16 cellular contexts compared by ENCODE assay signal in the genomic region with DNA sequence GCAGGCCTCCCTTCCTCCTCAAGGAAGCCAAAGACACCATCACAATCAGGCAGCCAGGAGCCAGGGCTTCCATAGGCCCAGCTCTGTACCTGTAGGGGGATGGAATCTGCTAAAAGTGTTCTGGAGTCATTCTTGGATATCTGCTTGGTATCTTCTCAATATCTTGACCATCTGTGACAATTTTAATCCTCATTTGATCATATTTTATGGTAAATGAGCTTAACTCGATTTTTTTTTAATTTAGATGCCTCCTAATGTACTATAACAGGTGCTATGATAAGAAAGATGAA. TPM values are rescaled to one million over a fixed set of nuclear protein-coding genes. Genes with fewer than 3 reads are reported as not detected.
DNase-seq lines count a peak whose midpoint lies in the region; ATAC-seq and TF ChIP-seq lines count a peak whose summit lies in the region.
"Had no signal": no experiment of that assay in that cellular context is flagged by ENCODE, and none has a peak within 500 bp of the region (broad histone marks: within the 10 kb centered on the region; RNA-seq: fewer than 3 reads in every experiment).

No MANE protein-coding gene starts in this region.

- DNase-seq in esophagus squamous epithelium (lab: John Stamatoyannopoulos, UW), result no peak
- DNase-seq in gastrocnemius medialis, result no peak
- no peak for DNase-seq in chondrocyte (ENCODE audit: low spot score)
- DNase-seq in NCI-H1694 treated with DMSO at 0.1 percent for 48 hours (lab: John Stamatoyannopoulos, UW), result no peak
- DNase-seq: activated CD4-positive, alpha-beta T cell treated with anti-CD3 and anti-CD28 coated beads, Interleukin-2, amount 50 U/mL, for 4 hours; activated gamma-delta T cell; DMS 273 treated with DMSO at 0.1 percent for 48 hours; head of caudate nucleus; nephron progenitor cell; NK-92 treated with Interleukin-12 subunit alpha and Interleukin-12 subunit beta, amount 100 ng/mL, for 24 hours; SHP77 treated with DMSO at 0.1 percent for 48 hours; T-helper 9 cell had no signal

- TF ChIP-seq POLR2A in esophagus squamous epithelium (IDR thresholded peaks at IDR 0.05) (no peak), gastrocnemius medialis (IDR thresholded peaks at IDR 0.05) (no peak)

- H3K4me3 ChIP-seq in KMS-11 (IDR thresholded peaks at IDR 0.05; ENCODE audit: insufficient read depth, low read depth, low read length), result no peak overlapping the region
- H3K4me3 ChIP-seq in esophagus squamous epithelium, result peak overlapping the region in 1 of 4 donors; percentile 15
- no peak overlapping the region for H3K4me3 ChIP-seq in gastrocnemius medialis

- H3K4me3 Mint-ChIP-seq in chondrocyte (ENCODE audit: unreplicated experiment), result no peak overlapping the region

- H4K20me1 ChIP-seq in KMS-11 (ENCODE audit: insufficient read depth), result no peaks in the 10 kb centered on the region

- 50 to 57% methylated on average over 1 of the region's 1 CpG for WGBS in esophagus squamous epithelium, 2 donors

- H3K9me3 ChIP-seq in esophagus squamous epithelium, result no peaks in the 10 kb centered on the region
- H3K9me3 ChIP-seq in gastrocnemius medialis, result no peaks in the 10 kb centered on the region

- H3K36me3 Mint-ChIP-seq in chondrocyte (ENCODE audit: low read depth), result no peaks in the 10 kb centered on the region

- ATAC-seq in gastrocnemius medialis (no peak), GM19455 (IDR thresholded peaks at IDR 0.05; ENCODE audit: unreplicated experiment) (no peak), HG02885 (IDR thresholded peaks at IDR 0.05; ENCODE audit: poor library complexity, unreplicated experiment) (no peak)

- H3K4me1 ChIP-seq in KMS-11 (ENCODE audit: low read depth, poor library complexity, severe bottlenecking) (peaks cover 49% of the 10 kb centered on the region), esophagus squamous epithelium (peaks cover 7 to 54% (median 17%) of the 10 kb centered on the region in 3 donors), gastrocnemius medialis (peaks cover 29 to 33% of the 10 kb centered on the region in 2 donors)

- intact Hi-C loops in esophagus squamous epithelium (cut with DNase I), result no loop called here
- intact Hi-C loops in gastrocnemius medialis (cut with DNase I; ENCODE audit: low total_unique reads), result loop anchor here (10.0 kb wide), 1 partner anchor 282 kb away; a partner anchor contains a TSS

- H3K79me2 ChIP-seq in KMS-11 (ENCODE audit: insufficient read depth, low read depth), result peaks cover 5% of the 10 kb centered on the region; the same call in 1 of the 2 replicates

- no peaks in the 10 kb centered on the region for H3K36me3 ChIP-seq in KMS-11 (ENCODE audit: insufficient read depth)
- H3K36me3 ChIP-seq in esophagus squamous epithelium, result no peaks in the 10 kb centered on the region
- H3K36me3 ChIP-seq in gastrocnemius medialis, result no peaks in the 10 kb centered on the region

- H3K27ac ChIP-seq in C4-2B (peak overlapping the region; percentile 28; the same call in 1 of the 2 replicates), KMS-11 (no peak overlapping the region), esophagus squamous epithelium (peak overlapping the region; percentile 36 to 99 (median 86)), gastrocnemius medialis (peak overlapping the region; percentile 94 to 98 (median 96))

- no peak overlapping the region for H3K9ac ChIP-seq in KMS-11

- no peak overlapping the region for H2AFZ ChIP-seq in KMS-11 (ENCODE audit: low read depth)

- no peaks in the 10 kb centered on the region for H3K27me3 Mint-ChIP-seq in chondrocyte (ENCODE audit: low read depth)

- no peak overlapping the region for H3K27ac Mint-ChIP-seq in chondrocyte (ENCODE audit: unreplicated experiment)

- peaks cover 35% of the 10 kb centered on the region for H3K4me1 Mint-ChIP-seq in chondrocyte (ENCODE audit: low read depth)

- TF ChIP-seq CTCF in C4-2B (conservative IDR thresholded peaks at IDR 0.05) (no peak), KMS-11 (conservative IDR thresholded peaks at IDR 0.05; ENCODE audit: low read depth, low read length) (no peak), esophagus squamous epithelium (IDR thresholded peaks at IDR 0.05) (no peak), gastrocnemius medialis (IDR thresholded peaks at IDR 0.05 in 4 of 5, conservative IDR thresholded peaks at IDR 0.05 in 1 of 5) (no peak), chondrocyte (IDR thresholded peaks at IDR 0.05) (no peak)

- no peaks in the 10 kb centered on the region for H3K9me3 Mint-ChIP-seq in chondrocyte (ENCODE audit: low read depth)

- in situ Hi-C loops in gastrocnemius medialis (cut with MboI; ENCODE audit: low sequenced_read_pairs in 4 of 4), result loop anchor here in 1 of 4 donors (10.0 kb wide), 1 partner anchor 92 kb away; a partner anchor contains a TSS

- peak overlapping the region; percentile 67; the same call in 1 of the 2 replicates for H3K4me2 ChIP-seq in KMS-11

- no peaks in the 10 kb centered on the region for H3K27me3 ChIP-seq in KMS-11 (ENCODE audit: insufficient read depth, low read depth)
- no peaks in the 10 kb centered on the region for H3K27me3 ChIP-seq in esophagus squamous epithelium
- H3K27me3 ChIP-seq in gastrocnemius medialis, result no peaks in the 10 kb centered on the region

RNA-seq across cellular contexts. Expression of a gene that starts 3.2 kb away (rescaled TPM):
- total RNA-seq in esophagus squamous epithelium (10 to 100 TPM; 12.9 to 18.0 (median 15.3) TPM), gastrocnemius medialis (10 to 100 TPM in 3 of 4 donors, 1 to 10 TPM in 1; 5.5 to 14.5 (median 11.9) TPM), chondrocyte (64.8 to 76.4 TPM (median 69.7 TPM) in 3 replicates)
